Comparison of ENCODE assay signal across 7 cellular contexts in the genomic region with DNA sequence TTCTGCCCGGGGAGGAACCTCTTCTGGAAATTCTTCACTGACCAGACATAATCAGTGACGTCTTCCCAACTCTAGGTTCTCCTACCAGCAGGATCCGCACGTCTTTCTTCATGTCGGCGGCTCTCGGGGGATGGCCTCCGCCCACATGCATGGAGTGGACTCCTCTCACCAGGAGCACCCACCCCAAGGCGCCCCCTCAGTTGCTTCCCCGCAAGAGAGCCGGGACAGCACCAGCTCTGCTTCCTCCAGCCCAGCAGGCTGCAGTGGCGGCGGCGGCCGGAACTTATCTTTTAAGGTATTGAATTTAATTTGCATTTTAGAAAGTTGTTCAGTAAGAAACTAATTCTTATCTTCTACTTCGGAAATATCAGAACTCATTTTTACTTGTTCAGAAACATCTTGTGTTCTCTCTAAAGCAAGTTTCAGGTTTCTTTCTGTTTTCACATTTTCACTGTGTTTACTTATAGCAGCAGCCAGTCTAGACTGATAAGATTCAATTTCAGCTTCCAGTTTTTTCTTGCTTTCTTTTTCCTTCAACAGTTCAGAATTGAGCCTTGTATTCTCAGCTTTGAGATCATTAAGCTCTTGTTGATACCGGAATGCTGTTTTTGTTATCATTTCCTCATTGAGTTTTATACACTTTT.
DNase-seq lines count a peak whose midpoint lies in the region; ATAC-seq, FAIRE-seq and TF ChIP-seq lines count a peak whose summit lies in the region.
"Not testable (repeated sequence)": the region's sequence is repeated elsewhere in the genome, so short reads cannot be mapped to it uniquely, and the experiment has no call there.

No MANE protein-coding gene starts in this region.

- H4K20me1 ChIP-seq in K562 (replicated peaks; ENCODE audit: control insufficient read depth, insufficient read depth, low read length): not testable (repeated sequence)

- not testable (repeated sequence) for H3K9me1 ChIP-seq in K562 (ENCODE audit: control insufficient read depth, insufficient read depth, low read length)

- H3K27me3 ChIP-seq in A673 (replicated peaks; ENCODE audit: insufficient read depth, low read depth, low read length, poor library complexity); K562 (ENCODE audit: control insufficient read depth in 2 of 2, insufficient read depth in 2 of 2, low read length in 2 of 2); lower lobe of right lung (ENCODE audit: low read depth); small intestine (ENCODE audit: control insufficient read depth in 2 of 2, insufficient read depth in 2 of 2, low read length in 2 of 2): not testable (repeated sequence)

- CTCF ChIA-PET in A673 (lab: Charles Lee); K562 (lab: Yijun Ruan, JAX; ENCODE audit: low intra/inter-chr PET ratio): not testable (repeated sequence)

- peak overlapping the region; percentile 90 for H2AFZ ChIP-seq in K562 (ENCODE audit: low read depth, low read length)

- not testable (repeated sequence) for TF ChIP-seq CTCF in A673 (conservative IDR thresholded peaks at IDR 0.05; ENCODE audit: low read depth, low read length); GM13976 (IDR thresholded peaks at IDR 0.05; ENCODE audit: borderline replicate concordance, control extremely low read depth, extremely low read depth, insufficient read depth, missing control alignments); kidney (IDR thresholded peaks at IDR 0.05; ENCODE audit: borderline replicate concordance, extremely low read depth, insufficient read depth); lower lobe of right lung (IDR thresholded peaks at IDR 0.05)
- TF ChIP-seq CTCF in K562 (IDR thresholded peaks at IDR 0.05 in 2 of 3, conservative IDR thresholded peaks at IDR 0.05 in 1 of 3; ENCODE audit: insufficient read depth in 2 of 3, low read depth in 1 of 3, low read length in 3 of 3): peak in 2 of 3 experiments; percentile 9 to 29; a peak in 2 of 6 replicates

- not testable (repeated sequence) for TF ChIP-seq RAD21 in K562 (CRISPR knock-in tag; conservative IDR thresholded peaks at IDR 0.05 in 1 of 2, IDR thresholded peaks at IDR 0.05 in 1 of 2)

- H3K27ac ChIP-seq in A673 (ENCODE audit: low read depth, low read length, poor library complexity, severe bottlenecking); kidney (ENCODE audit: low read depth in 2 of 2, low read length in 2 of 2); lower lobe of right lung; small intestine (ENCODE audit: low read depth in 1 of 2, low read length in 1 of 2): not testable (repeated sequence)
- peak overlapping the region; percentile 75 for H3K27ac ChIP-seq in K562 (ENCODE audit: extremely low read depth, low read depth, low read length)

- DNase-seq in A673 (ENCODE audit: low spot score) (peak; percentile 5), GM13976 (ENCODE audit: low spot score) (peak; percentile 1), OCI-M2 (lab: John Stamatoyannopoulos, UW; ENCODE audit: unreplicated experiment) (peak; percentile 8), K562 (ENCODE audit: extremely low read depth in 1 of 4, low spot score in 3 of 4) (peak; percentile 8 to 55 (median 19)), kidney (peak; percentile 60), lower lobe of right lung (peak; percentile 37)
- DNase-seq in small intestine: not testable (repeated sequence)

- in situ Hi-C loops in GM13976 (cut with MboI; ENCODE audit: low sequenced_read_pairs, unreplicated experiment); K562 (cut with MboI): not testable (repeated sequence)

- POLR2A ChIA-PET in A673 (lab: Charles Lee; ENCODE audit: low non-redundant PET): interaction anchor here (0.8 kb wide), 1 partner anchor 44 kb away, joined by 3 read pairs; no protein-coding TSS in a partner anchor
- POLR2A ChIA-PET in K562 (lab: Yijun Ruan, JAX): interaction anchor here (1.0 kb wide), 1 partner anchor 36 kb away, joined by 3 read pairs; no protein-coding TSS in a partner anchor

- H3K4me3 ChIP-seq in A673 (ENCODE audit: low read depth, low read length, poor library complexity, severe bottlenecking) (peak overlapping the region; percentile 27), K562 (peak overlapping the region; percentile 31)
- H3K4me3 ChIP-seq in kidney (ENCODE audit: low read length in 2 of 2); lower lobe of right lung; small intestine (ENCODE audit: low read depth in 1 of 2, low read length in 2 of 2): not testable (repeated sequence)

- H3K4me1 ChIP-seq in A673 (ENCODE audit: insufficient read depth, low read length, poor library complexity, severe bottlenecking); K562 (replicated peaks in 1 of 2; ENCODE audit: control insufficient read depth in 2 of 2, insufficient read depth in 2 of 2, low read length in 2 of 2); kidney (ENCODE audit: control insufficient read depth in 1 of 2, insufficient read depth in 1 of 2, low read depth in 1 of 2, low read length in 2 of 2); lower lobe of right lung; small intestine (ENCODE audit: control insufficient read depth in 2 of 2, insufficient read depth in 1 of 2, low read depth in 1 of 2, low read length in 1 of 2): not testable (repeated sequence)

- ATAC-seq in K562: peak; percentile 99
- not testable (repeated sequence) for ATAC-seq in lower lobe of right lung

- not testable (repeated sequence) for H3K79me2 ChIP-seq in K562 (ENCODE audit: control insufficient read depth, insufficient read depth, low read length)

- FAIRE-seq in K562 (lab: Jason Lieb, UNC); kidney (lab: Jason Lieb, UNC): not testable (repeated sequence)
- FAIRE-seq in small intestine (lab: Jason Lieb, UNC): peak; percentile 89

- TF ChIP-seq EP300 in K562 (IDR thresholded peaks at IDR 0.05; ENCODE audit: low read length): not testable (repeated sequence)

- not testable (repeated sequence) for H3K36me3 ChIP-seq in A673 (ENCODE audit: insufficient read depth, low read length, poor library complexity, severe bottlenecking); K562 (ENCODE audit: control insufficient read depth, insufficient read depth, low read length); kidney (ENCODE audit: control insufficient read depth in 1 of 2, insufficient read depth in 2 of 2, low read length in 2 of 2); lower lobe of right lung; small intestine (ENCODE audit: control insufficient read depth in 2 of 2, insufficient read depth in 2 of 2, low read length in 2 of 2)

- WGBS in K562 (ENCODE audit: insufficient coverage, low coverage, missing lambda C conversion rate): 5% methylated on average over 13 of the region's 17 CpGs
- WGBS in small intestine, 3 donors: 83 to 91% (median 87%) methylated on average over 16 to 17 of the region's 17 CpGs

- not testable (repeated sequence) for H3K9me3 ChIP-seq in A673 (ENCODE audit: low read depth, low read length, poor library complexity, severe bottlenecking); K562 (replicated peaks; ENCODE audit: control insufficient read depth, insufficient read depth, low read depth, low read length); kidney (ENCODE audit: control insufficient read depth in 1 of 2, low read length in 2 of 2); lower lobe of right lung; small intestine (ENCODE audit: control insufficient read depth, low read depth)

- not testable (repeated sequence) for TF ChIP-seq POLR2A in K562 (conservative IDR thresholded peaks at IDR 0.05)

- intact Hi-C loops in A673 (cut with micrococcal nuclease; ENCODE audit: unreplicated experiment); K562 (cut with micrococcal nuclease); kidney (cut with DNase I); lower lobe of right lung (cut with DNase I): not testable (repeated sequence)

- peak overlapping the region; percentile 66 for H3K4me2 ChIP-seq in K562 (ENCODE audit: insufficient read depth, low read length)

- not testable (repeated sequence) for BruUV-seq in A673 (replicated peaks; lab: Mats Ljungman, UMichigan)
- TSS peak; percentile 50 for BruUV-seq in K562 (replicated peaks; lab: Mats Ljungman, UMichigan)

- peak overlapping the region; percentile 53 to 76; a peak in 2 of 4 replicates for H3K9ac ChIP-seq in K562 (ENCODE audit: insufficient read depth in 1 of 2, low read depth in 2 of 2, low read length in 2 of 2)
- H3K9ac ChIP-seq in kidney (ENCODE audit: low read length in 2 of 2): not testable (repeated sequence)

TF ChIP-seq in K562, 482 proteins besides CTCF, POLR2A, EP300 and RAD21:
- TF ChIP-seq EGR1 (conservative IDR thresholded peaks at IDR 0.05) (peak; percentile 76), FOXK2 (conservative IDR thresholded peaks at IDR 0.05 in 1 of 2, IDR thresholded peaks at IDR 0.05 in 1 of 2; ENCODE audit: low read depth in 2 of 2) (peak; percentile 38 to 58; a peak in 2 of 4 replicates), RBFOX2 (IDR thresholded peaks at IDR 0.05; ENCODE audit: low read depth, low read length) (peak; percentile 54), ARID1B (IDR thresholded peaks at IDR 0.05) (peak; percentile 56), PHF8 (IDR thresholded peaks at IDR 0.05; ENCODE audit: borderline replicate concordance, low read length) (peak; percentile 25; the same call in 1 of the 2 replicates), POLR2G (IDR thresholded peaks at IDR 0.05; ENCODE audit: low read depth, low read length) (peak; percentile 64), SMAD4 (CRISPR knock-in tag; conservative IDR thresholded peaks at IDR 0.05) (peak; percentile 46; the same call in 1 of the 2 replicates), TAL1 (IDR thresholded peaks at IDR 0.05) (0 out of 2 replicates have a peak, but pooled peaks have one; percentile 6), LEF1 (IDR thresholded peaks at IDR 0.05) (0 out of 2 replicates have a peak, but pooled peaks have one; percentile 54), ATF1 (tag; IDR thresholded peaks at IDR 0.05) (0 out of 2 replicates have a peak, but pooled peaks have one; percentile 17), SMARCA4 (IDR thresholded peaks at IDR 0.05) (0 out of 2 replicates have a peak, but pooled peaks have one; percentile 29), DPF2 (IDR thresholded peaks at IDR 0.05) (peak; percentile 28; the same call in 1 of the 2 replicates)
- not testable (repeated sequence) for TF ChIP-seq ATF1 (CRISPR knock-in tag; IDR thresholded peaks at IDR 0.05)
